ENCODE assay signal across 1 cellular context in genomic region chr1:24191860-24192259, GRCh38.
A peak's percentile ranks its signal among the peaks of the same experiment; 100 is the strongest.
TF ChIP-seq lines count a peak whose summit lies in the region.

No MANE protein-coding gene starts in this region.

TF ChIP-seq in HCT116, 20 proteins besides CTCF, POLR2A, EP300 and RAD21 (continued from another document):
- TF ChIP-seq EGR1 (IDR thresholded peaks at IDR 0.05; ENCODE audit: low read depth) = no peak
- TF ChIP-seq CBX3 (IDR thresholded peaks at IDR 0.05; ENCODE audit: low read depth) = peak; percentile 61; the same call in 1 of the 2 replicates
- TF ChIP-seq EZH2phosphoT487 (IDR thresholded peaks at IDR 0.05; ENCODE audit: borderline replicate concordance) = no peak
- TF ChIP-seq REST (IDR thresholded peaks at IDR 0.05; ENCODE audit: low read depth) = no peak
- no peak for TF ChIP-seq ELF1 (IDR thresholded peaks at IDR 0.05; ENCODE audit: borderline replicate concordance, low read depth)
- no peak for TF ChIP-seq POLR2AphosphoS5 (IDR thresholded peaks at IDR 0.05; ENCODE audit: low read depth, low read length)
- no peak for TF ChIP-seq CEBPB (IDR thresholded peaks at IDR 0.05; ENCODE audit: low read depth)
- TF ChIP-seq SIN3A (IDR thresholded peaks at IDR 0.05; ENCODE audit: low read depth) = no peak
- peak; percentile 66 for TF ChIP-seq JUND (IDR thresholded peaks at IDR 0.05)
- peak; percentile 70 for TF ChIP-seq FOSL1 (IDR thresholded peaks at IDR 0.05; ENCODE audit: low read depth)
TF ChIP-seq in HCT116: peak in this region for 5.
